ENCODE assay signal across 1 cellular context in genomic region chr18:267688-268552, GRCh38.
TF ChIP-seq lines count a peak whose summit lies in the region.

THOC1 (minus strand) TSS chr18:268047; CDS start chr18:268019, 28 bp downstream.

TF ChIP-seq in liver, 16 proteins besides CTCF, POLR2A, EP300 and RAD21 (continued from another document):
- peak in 1 of 2 donors; percentile 63 for TF ChIP-seq GABPA (IDR thresholded peaks at IDR 0.05 in 1 of 2, conservative IDR thresholded peaks at IDR 0.05 in 1 of 2)
